9 cellular contexts compared by ENCODE assay signal in the genomic region with DNA sequence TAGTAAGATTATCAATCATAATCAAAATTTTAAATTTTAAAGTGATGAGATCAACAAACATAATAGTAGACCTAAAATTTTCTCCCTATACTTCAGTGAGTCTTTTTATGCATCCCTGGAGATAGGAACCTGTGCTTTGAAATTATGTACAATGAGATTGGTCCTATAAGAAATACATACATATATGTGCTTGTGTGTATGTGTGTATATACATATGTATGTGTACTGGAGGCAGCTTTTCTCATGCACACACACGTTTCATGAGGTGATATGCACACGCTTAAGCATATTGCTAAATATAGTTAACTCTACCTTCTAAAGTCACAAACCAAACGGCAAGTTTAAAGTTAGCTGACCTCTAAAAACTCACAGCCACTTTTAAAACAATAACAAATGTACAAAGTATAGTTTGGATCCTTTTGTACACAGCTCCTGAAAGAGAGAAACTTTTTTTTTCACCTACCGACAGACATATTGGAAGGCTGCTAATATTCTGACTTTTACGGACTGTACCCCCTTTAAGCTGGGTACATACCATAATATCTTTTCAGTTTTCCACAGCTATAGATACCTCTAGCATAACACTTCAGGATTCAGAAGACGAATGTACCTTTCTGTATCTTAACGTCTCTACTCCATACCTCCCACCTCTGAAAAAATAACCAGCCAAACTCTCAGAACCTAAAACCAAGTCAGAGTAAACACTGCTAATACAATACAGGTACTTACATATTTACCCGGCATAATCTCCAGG. TPM values are rescaled to one million over a fixed set of nuclear protein-coding genes. Genes with fewer than 3 reads are reported as not detected.
DNase-seq lines count a peak whose midpoint lies in the region; ATAC-seq and TF ChIP-seq lines count a peak whose summit lies in the region.
"Had no signal": no experiment of that assay in that cellular context is flagged by ENCODE, and none has a peak within 500 bp of the region (broad histone marks: within the 10 kb centered on the region; RNA-seq: fewer than 3 reads in every experiment).

No MANE protein-coding gene starts in this region.

- no peak for TF ChIP-seq POLR2A in lower leg skin (IDR thresholded peaks at IDR 0.05)

- intact Hi-C loops in lower leg skin (cut with DNase I; ENCODE audit: low total_unique reads) = no loop called here

- H3K4me1 ChIP-seq in iPS-15b (ENCODE audit: control insufficient read depth, insufficient read depth, low read length) = peaks cover 39% of the 10 kb centered on the region

- peak; percentile 8 for DNase-seq in DMS53 (lab: John Stamatoyannopoulos, UW)
- no peak for DNase-seq in DMS53 treated with DMSO at 0.1 percent for 48 hours (lab: John Stamatoyannopoulos, UW; ENCODE audit: unreplicated experiment)
- DNase-seq in activated CD8-positive, alpha-beta T cell treated with anti-CD3 and anti-CD28 coated beads, Interleukin-2, amount 10 ng/mL, durations not matched to agents 7 days and 5 days = no peak
- no peak for DNase-seq in EL
- no peak for DNase-seq in NCI-H82 (lab: John Stamatoyannopoulos, UW)
- no peak for DNase-seq in lower leg skin (ENCODE audit: low spot score in 2 of 2)
- DNase-seq: caudate nucleus had no signal

- no peaks in the 10 kb centered on the region for H3K36me3 ChIP-seq in iPS-15b (ENCODE audit: control insufficient read depth, insufficient read depth, low read length)

- no peaks in the 10 kb centered on the region for H3K27me3 ChIP-seq in iPS-15b (ENCODE audit: control insufficient read depth, insufficient read depth, low read length)

- H3K9me3 Mint-ChIP-seq in activated CD8-positive, alpha-beta T cell treated with anti-CD3 and anti-CD28 coated beads, Interleukin-2, amount 10 ng/mL, durations not matched to agents 7 days and 5 days (ENCODE audit: insufficient read depth) = no peaks in the 10 kb centered on the region
- H3K9me3 Mint-ChIP-seq in stimulated activated memory B cell treated with anti-CD40 and anti-IgM and Interleukin-4, amounts not matched to agents 10 μg/mL and 1 μg/mL and 100 μg/mL, for 72 hours = no peaks in the 10 kb centered on the region

- H3K27ac Mint-ChIP-seq in activated CD8-positive, alpha-beta T cell treated with anti-CD3 and anti-CD28 coated beads, Interleukin-2, amount 10 ng/mL, durations not matched to agents 7 days and 5 days = no peak overlapping the region
- H3K27ac Mint-ChIP-seq in stimulated activated memory B cell treated with anti-CD40 and anti-IgM and Interleukin-4, amounts not matched to agents 10 μg/mL and 1 μg/mL and 100 μg/mL, for 72 hours = peak overlapping the region; percentile 72

- peaks cover 9% of the 10 kb centered on the region for H3K36me3 Mint-ChIP-seq in activated CD8-positive, alpha-beta T cell treated with anti-CD3 and anti-CD28 coated beads, Interleukin-2, amount 10 ng/mL, durations not matched to agents 7 days and 5 days (ENCODE audit: low read depth)
- H3K36me3 Mint-ChIP-seq in stimulated activated memory B cell treated with anti-CD40 and anti-IgM and Interleukin-4, amounts not matched to agents 10 μg/mL and 1 μg/mL and 100 μg/mL, for 72 hours = no peaks in the 10 kb centered on the region

- H3K4me3 Mint-ChIP-seq in activated CD8-positive, alpha-beta T cell treated with anti-CD3 and anti-CD28 coated beads, Interleukin-2, amount 10 ng/mL, durations not matched to agents 7 days and 5 days = peak overlapping the region; percentile 16
- peak overlapping the region; percentile 73 for H3K4me3 Mint-ChIP-seq in stimulated activated memory B cell treated with anti-CD40 and anti-IgM and Interleukin-4, amounts not matched to agents 10 μg/mL and 1 μg/mL and 100 μg/mL, for 72 hours

- peaks cover 7% of the 10 kb centered on the region for H3K27me3 Mint-ChIP-seq in activated CD8-positive, alpha-beta T cell treated with anti-CD3 and anti-CD28 coated beads, Interleukin-2, amount 10 ng/mL, durations not matched to agents 7 days and 5 days (ENCODE audit: low read depth)
- H3K27me3 Mint-ChIP-seq in stimulated activated memory B cell treated with anti-CD40 and anti-IgM and Interleukin-4, amounts not matched to agents 10 μg/mL and 1 μg/mL and 100 μg/mL, for 72 hours = no peaks in the 10 kb centered on the region

- CTCF ChIA-PET in activated CD8-positive, alpha-beta T cell treated with anti-CD3 and anti-CD28 coated beads, Interleukin-2, amount 10 ng/mL, durations not matched to agents 7 days and 5 days (lab: Charles Lee) = interaction anchor here (0.6 to 1.4 kb wide), 6 partner anchors 17 to 509 kb away, joined by 3 to 4 read pairs (median 3); partner anchors contain the start of gene CCDC7

- TF ChIP-seq CTCF in lower leg skin (IDR thresholded peaks at IDR 0.05) = no peak

- no peak overlapping the region for H3K9ac ChIP-seq in iPS-15b (ENCODE audit: low read depth, low read length)

- 31 to 39% methylated on average over 8 of the region's 8 CpGs for WGBS in lower leg skin, 2 donors

- H3K4me3 ChIP-seq in iPS-15b (ENCODE audit: low read depth, low read length) (peak overlapping the region; percentile 27), lower leg skin (ENCODE audit: low read depth, poor library complexity, severe bottlenecking) (no peak overlapping the region)

- H3K9me3 ChIP-seq in iPS-15b (ENCODE audit: control insufficient read depth, insufficient read depth, low read length) = no peaks in the 10 kb centered on the region

- peaks cover 45% of the 10 kb centered on the region for H3K4me1 Mint-ChIP-seq in activated CD8-positive, alpha-beta T cell treated with anti-CD3 and anti-CD28 coated beads, Interleukin-2, amount 10 ng/mL, durations not matched to agents 7 days and 5 days (ENCODE audit: low read depth)
- H3K4me1 Mint-ChIP-seq in stimulated activated memory B cell treated with anti-CD40 and anti-IgM and Interleukin-4, amounts not matched to agents 10 μg/mL and 1 μg/mL and 100 μg/mL, for 72 hours = peaks cover 69% of the 10 kb centered on the region

- POLR2A ChIA-PET in activated CD8-positive, alpha-beta T cell treated with anti-CD3 and anti-CD28 coated beads, Interleukin-2, amount 10 ng/mL, durations not matched to agents 7 days and 5 days (lab: Charles Lee) = interaction anchor here (0.7 to 2.7 kb wide), 2 partner anchors 26 to 101 kb away, joined by 3 to 7 read pairs; no protein-coding TSS in a partner anchor

- no peak for ATAC-seq in activated CD8-positive, alpha-beta T cell treated with anti-CD3 and anti-CD28 coated beads, Interleukin-2, amount 10 ng/mL, durations not matched to agents 7 days and 5 days
- ATAC-seq in stimulated activated memory B cell treated with anti-CD40 and anti-IgM and Interleukin-4, amounts not matched to agents 10 μg/mL and 1 μg/mL and 100 μg/mL, for 72 hours = no peak

RNA-seq across cellular contexts. Expression of gene ITGB1, which starts 3.3 kb away (rescaled TPM):
- 10 to 100 TPM; 35.0 to 40.2 TPM for total RNA-seq in activated CD8-positive, alpha-beta T cell treated with anti-CD3 and anti-CD28 coated beads, Interleukin-2, amount 10 ng/mL, durations not matched to agents 7 days and 5 days
- total RNA-seq in lower leg skin = 100 to 1,000 TPM; 159 to 216 (median 209) TPM
